In genomic region chr16:78984324-78984723, GRCh38 we compare ENCODE assay signal across 17 cellular contexts.
"Had no signal": no experiment of that assay in that cellular context is flagged by ENCODE, and none has a peak within 500 bp of the region (broad histone marks: within the 10 kb centered on the region; RNA-seq: fewer than 3 reads in every experiment).

No MANE protein-coding gene starts in this region.

- H3K79me2 ChIP-seq: hepatocyte had no signal

- H3K4me3 ChIP-seq: breast epithelium, hepatocyte, lung, upper lobe of right lung had no signal

- H3K36me3 Mint-ChIP-seq: activated naive CD8-positive, alpha-beta T cell treated with anti-CD3 and anti-CD28 coated beads, Interleukin-2, amount 10 ng/mL, durations not matched to agents 7 days and 5 days had no signal

- H3K36me3 ChIP-seq: breast epithelium, upper lobe of right lung had no signal

- H3K27ac ChIP-seq: upper lobe of right lung had no signal

- H3K4me1 ChIP-seq: breast epithelium, upper lobe of right lung had no signal

- H3K9me3 Mint-ChIP-seq: activated T-cell treated with anti-CD3 and anti-CD28 coated beads, Interleukin-2, amount 50 U/mL, for 72 hours had no signal

- H3K9me3 ChIP-seq: upper lobe of right lung had no signal

- DNase-seq: activated CD4-positive, alpha-beta memory T cell treated with anti-CD3 and anti-CD28 coated beads, Interleukin-2, amount 10 ng/mL, durations not matched to agents 7 days and 5 days; activated CD4-positive, alpha-beta T cell treated with anti-CD3 and anti-CD28 coated beads for 36 hours; activated CD8-positive, alpha-beta memory T cell treated with anti-CD3 and anti-CD28 coated beads, Interleukin-2, amount 50 U/mL, for 4 hours; activated gamma-delta T cell treated with Interleukin-2 at 50 U/mL for 16 hours; activated naive CD8-positive, alpha-beta T cell treated with anti-CD3 and anti-CD28 coated beads, Interleukin-2, amount 10 ng/mL, durations not matched to agents 7 days and 5 days; activated T-cell treated with anti-CD3 and anti-CD28 coated beads, Interleukin-2, amount 50 U/mL, for 72 hours; kidney; naive thymus-derived CD8-positive, alpha-beta T cell; right cardiac atrium; stimulated activated CD4-positive, alpha-beta T cell treated with anti-CD3 and anti-CD28 coated beads, Interleukin-2, amount 100 ng/mL, for 24 hours; stimulated activated naive CD4-positive, alpha-beta T cell treated with Interleukin-2 at 50 U/mL for 16 hours; T-helper 9 cell; upper lobe of right lung had no signal

- ATAC-seq: activated CD4-positive, alpha-beta T cell treated with anti-CD3 and anti-CD28 coated beads for 36 hours; activated T-cell treated with anti-CD3 and anti-CD28 coated beads, Interleukin-2, amount 50 U/mL, for 72 hours; naive thymus-derived CD8-positive, alpha-beta T cell had no signal

- H3K4me3 Mint-ChIP-seq: activated CD4-positive, alpha-beta memory T cell treated with anti-CD3 and anti-CD28 coated beads, Interleukin-2, amount 10 ng/mL, durations not matched to agents 7 days and 5 days; activated CD4-positive, alpha-beta T cell treated with anti-CD3 and anti-CD28 coated beads for 36 hours; activated naive CD8-positive, alpha-beta T cell treated with anti-CD3 and anti-CD28 coated beads, Interleukin-2, amount 10 ng/mL, durations not matched to agents 7 days and 5 days; activated T-cell treated with anti-CD3 and anti-CD28 coated beads, Interleukin-2, amount 50 U/mL, for 72 hours; naive thymus-derived CD8-positive, alpha-beta T cell had no signal

- H2AFZ ChIP-seq: hepatocyte had no signal

- H3K27me3 ChIP-seq: breast epithelium, hepatocyte, upper lobe of right lung had no signal

- H3K27ac Mint-ChIP-seq: activated CD4-positive, alpha-beta memory T cell treated with anti-CD3 and anti-CD28 coated beads, Interleukin-2, amount 10 ng/mL, durations not matched to agents 7 days and 5 days; activated CD4-positive, alpha-beta T cell treated with anti-CD3 and anti-CD28 coated beads for 36 hours; activated naive CD8-positive, alpha-beta T cell treated with anti-CD3 and anti-CD28 coated beads, Interleukin-2, amount 10 ng/mL, durations not matched to agents 7 days and 5 days; activated T-cell treated with anti-CD3 and anti-CD28 coated beads, Interleukin-2, amount 50 U/mL, for 72 hours; naive thymus-derived CD8-positive, alpha-beta T cell had no signal

- H3K27me3 Mint-ChIP-seq: activated CD4-positive, alpha-beta memory T cell treated with anti-CD3 and anti-CD28 coated beads, Interleukin-2, amount 10 ng/mL, durations not matched to agents 7 days and 5 days; activated CD4-positive, alpha-beta T cell treated with anti-CD3 and anti-CD28 coated beads for 36 hours; activated naive CD8-positive, alpha-beta T cell treated with anti-CD3 and anti-CD28 coated beads, Interleukin-2, amount 10 ng/mL, durations not matched to agents 7 days and 5 days; naive thymus-derived CD8-positive, alpha-beta T cell had no signal

- FAIRE-seq: endothelial cell of umbilical vein, kidney had no signal

- H3K4me1 Mint-ChIP-seq: activated CD4-positive, alpha-beta T cell treated with anti-CD3 and anti-CD28 coated beads for 36 hours; activated naive CD8-positive, alpha-beta T cell treated with anti-CD3 and anti-CD28 coated beads, Interleukin-2, amount 10 ng/mL, durations not matched to agents 7 days and 5 days had no signal
